In genomic region chr5:150295172-150295611, GRCh38 we compare ENCODE assay signal across 11 cellular contexts. TPM values are rescaled to one million over a fixed set of nuclear protein-coding genes. Genes with fewer than 3 reads are reported as not detected.
DNase-seq lines count a peak whose midpoint lies in the region; ATAC-seq, FAIRE-seq and TF ChIP-seq lines count a peak whose summit lies in the region.
"Had no signal": no experiment of that assay in that cellular context is flagged by ENCODE, and none has a peak within 500 bp of the region (broad histone marks: within the 10 kb centered on the region; RNA-seq: fewer than 3 reads in every experiment).

No MANE protein-coding gene starts in this region.

- H3K27me3 Mint-ChIP-seq in astrocyte (ENCODE audit: low read depth, unreplicated experiment) (no peaks in the 10 kb centered on the region), mesothelial cell of epicardium (ENCODE audit: low read depth) (no peaks in the 10 kb centered on the region)
- H3K27me3 Mint-ChIP-seq: stimulated activated naive CD8-positive, alpha-beta T cell treated with anti-CD3 and anti-CD28 coated beads, Interleukin-15, Interleukin-2, amounts not matched to agents 100 ng/mL and 50 ng/mL, for 24 hours had no signal

- peaks cover 2% of the 10 kb centered on the region for H3K36me3 Mint-ChIP-seq in astrocyte (ENCODE audit: low read depth, unreplicated experiment)
- H3K36me3 Mint-ChIP-seq in mesothelial cell of epicardium, result no peaks in the 10 kb centered on the region
- H3K36me3 Mint-ChIP-seq: CD4-positive, alpha-beta memory T cell had no signal

- H3K9ac ChIP-seq in astrocyte (ENCODE audit: low read length), result no peak overlapping the region

- H3K9me3 ChIP-seq in right atrium auricular region (no peaks in the 10 kb centered on the region), astrocyte (ENCODE audit: insufficient read depth, low read depth, low read length) (no peaks in the 10 kb centered on the region), vagina (no peaks in the 10 kb centered on the region)

- no peak overlapping the region for H3K4me2 ChIP-seq in astrocyte (ENCODE audit: low read length)

- peaks cover 36% of the 10 kb centered on the region for H3K4me1 Mint-ChIP-seq in astrocyte (ENCODE audit: low read depth, unreplicated experiment)
- H3K4me1 Mint-ChIP-seq in mesothelial cell of epicardium, result peaks cover 14% of the 10 kb centered on the region
- H3K4me1 Mint-ChIP-seq: CD4-positive, alpha-beta memory T cell had no signal

- H3K27me3 ChIP-seq in right atrium auricular region, result no peaks in the 10 kb centered on the region
- H3K27me3 ChIP-seq in astrocyte (ENCODE audit: insufficient read depth, low read length), result no peaks in the 10 kb centered on the region
- no peaks in the 10 kb centered on the region for H3K27me3 ChIP-seq in layer of hippocampus (ENCODE audit: control insufficient read depth, insufficient read depth, low read length)
- H3K27me3 ChIP-seq in vagina, result no peaks in the 10 kb centered on the region

- no peaks in the 10 kb centered on the region for H3K79me2 ChIP-seq in astrocyte (ENCODE audit: insufficient read depth, low read length)

- H3K9me3 Mint-ChIP-seq in astrocyte (ENCODE audit: unreplicated experiment) (peaks cover 2% of the 10 kb centered on the region), mesothelial cell of epicardium (no peaks in the 10 kb centered on the region)
- H3K9me3 Mint-ChIP-seq: stimulated activated naive CD8-positive, alpha-beta T cell treated with anti-CD3 and anti-CD28 coated beads, Interleukin-15, Interleukin-2, amounts not matched to agents 100 ng/mL and 50 ng/mL, for 24 hours had no signal

- TF ChIP-seq CTCF in right atrium auricular region (IDR thresholded peaks at IDR 0.05) (no peak), astrocyte (IDR thresholded peaks at IDR 0.05; ENCODE audit: insufficient read depth, low read depth, low read length) (no peak), vagina (IDR thresholded peaks at IDR 0.05) (no peak), mesothelial cell of epicardium (IDR thresholded peaks at IDR 0.05; ENCODE audit: unreplicated experiment) (no peak)

- ATAC-seq in Right ventricle myocardium superior (ENCODE audit: poor library complexity) (peak; percentile 59), GM19395 (IDR thresholded peaks at IDR 0.05; ENCODE audit: unreplicated experiment) (no peak)

- TF ChIP-seq POLR2A in vagina (IDR thresholded peaks at IDR 0.05), result no peak

- H3K4me3 Mint-ChIP-seq in astrocyte (ENCODE audit: unreplicated experiment), result no peak overlapping the region
- H3K4me3 Mint-ChIP-seq in mesothelial cell of epicardium, result no peak overlapping the region
- H3K4me3 Mint-ChIP-seq: CD4-positive, alpha-beta memory T cell; stimulated activated naive CD8-positive, alpha-beta T cell treated with anti-CD3 and anti-CD28 coated beads, Interleukin-15, Interleukin-2, amounts not matched to agents 100 ng/mL and 50 ng/mL, for 24 hours had no signal

- no peak for FAIRE-seq in astrocyte (lab: Jason Lieb, UNC)

- H3K27ac ChIP-seq in right atrium auricular region, result no peak overlapping the region
- no peak overlapping the region for H3K27ac ChIP-seq in astrocyte (ENCODE audit: low read depth, low read length)
- H3K27ac ChIP-seq in layer of hippocampus (ENCODE audit: low read depth, low read length), result peak overlapping the region; percentile 50
- peak overlapping the region; percentile 62 for H3K27ac ChIP-seq in vagina

- intact Hi-C loops in Right ventricle myocardium superior (cut with DNase I) (no loop called here), vagina (cut with DNase I) (no loop called here)

- H3K27ac Mint-ChIP-seq in astrocyte (ENCODE audit: unreplicated experiment), result no peak overlapping the region
- H3K27ac Mint-ChIP-seq in mesothelial cell of epicardium, result no peak overlapping the region
- H3K27ac Mint-ChIP-seq: CD4-positive, alpha-beta memory T cell; stimulated activated naive CD8-positive, alpha-beta T cell treated with anti-CD3 and anti-CD28 coated beads, Interleukin-15, Interleukin-2, amounts not matched to agents 100 ng/mL and 50 ng/mL, for 24 hours had no signal

- DNase-seq in Right ventricle myocardium superior (no peak), right atrium auricular region (ENCODE audit: low spot score) (no peak), astrocyte (ENCODE audit: low read depth) (peak; percentile 63), vagina (ENCODE audit: extremely low spot score in 2 of 2) (no peak), NCI-H1092 treated with DMSO at 0.1 percent for 48 hours (lab: John Stamatoyannopoulos, UW) (no peak), mesothelial cell of epicardium (ENCODE audit: low spot score in 2 of 2, unreplicated experiment in 2 of 2) (no peak)
- DNase-seq: CD4-positive, alpha-beta memory T cell had no signal

- no peaks in the 10 kb centered on the region for H3K36me3 ChIP-seq in right atrium auricular region
- no peaks in the 10 kb centered on the region for H3K36me3 ChIP-seq in astrocyte (ENCODE audit: insufficient read depth, low read length)
- H3K36me3 ChIP-seq in vagina, result no peaks in the 10 kb centered on the region

- no peak overlapping the region for H2AFZ ChIP-seq in astrocyte (ENCODE audit: low read depth, low read length)

- H4K20me1 ChIP-seq in astrocyte (ENCODE audit: insufficient read depth, low read length), result no peaks in the 10 kb centered on the region

- no peak overlapping the region for H3K4me3 ChIP-seq in right atrium auricular region
- no peak overlapping the region for H3K4me3 ChIP-seq in astrocyte (ENCODE audit: insufficient read depth, low read depth, low read length)
- no peak overlapping the region for H3K4me3 ChIP-seq in vagina

- H3K4me1 ChIP-seq in right atrium auricular region (peaks cover 0 to 4% of the 10 kb centered on the region in 2 donors), astrocyte (ENCODE audit: insufficient read depth, low read length) (peaks cover 23% of the 10 kb centered on the region), vagina (peaks cover 55% of the 10 kb centered on the region)

RNA-seq across cellular contexts. Expression of gene CAMK2A, which starts 5.6 kb away (rescaled TPM):
- total RNA-seq in Right ventricle myocardium superior, result 17.1 TPM
- 10 to 100 TPM in 1 of 2 donors, 1 to 10 TPM in 1; 4.9 to 18.2 TPM for total RNA-seq in right atrium auricular region
- total RNA-seq in astrocyte, result 1.2 and 1.6 TPM in 2 replicates
- 0.49 TPM for total RNA-seq in vagina
- 3.9 to 4.1 TPM (median 4.0 TPM) in 3 replicates for total RNA-seq in mesothelial cell of epicardium
- total RNA-seq: activated CD8-positive, alpha-beta memory T cell treated with anti-CD3 and anti-CD28 coated beads for 36 hours; CD4-positive, alpha-beta memory T cell had no signal

RNA-seq across cellular contexts. Expression of gene ARSI, which starts 7.5 kb away (rescaled TPM):
- total RNA-seq in Right ventricle myocardium superior (0.38 TPM), right atrium auricular region (under 1 TPM; 0.30 to 0.83 TPM), astrocyte (21.4 and 23.0 TPM in 2 replicates), vagina (4.7 TPM), mesothelial cell of epicardium (18.5 to 19.1 TPM (median 18.8 TPM) in 3 replicates)
- total RNA-seq: activated CD8-positive, alpha-beta memory T cell treated with anti-CD3 and anti-CD28 coated beads for 36 hours; CD4-positive, alpha-beta memory T cell had no signal

Comparison
In these comparisons a context has a peak if more than half of its experiments do, and no peak if none do; other contexts are left out.
1. H3K27ac ChIP-seq: peak in layer of hippocampus (single experiment) and vagina (single experiment); none in right atrium auricular region (0 of 2) and astrocyte (single experiment).